11 cellular contexts compared by ENCODE assay signal in genomic region chr2:165815742-165816141, GRCh38. TPM values are rescaled to one million over a fixed set of nuclear protein-coding genes. Genes with fewer than 3 reads are reported as not detected.
DNase-seq lines count a peak whose midpoint lies in the region; ATAC-seq and TF ChIP-seq lines count a peak whose summit lies in the region.
"Had no signal": no experiment of that assay in that cellular context is flagged by ENCODE, and none has a peak within 500 bp of the region (broad histone marks: within the 10 kb centered on the region; RNA-seq: fewer than 3 reads in every experiment).

No MANE protein-coding gene starts in this region.

- no peak for TF ChIP-seq CTCF in GM23338 (conservative IDR thresholded peaks at IDR 0.05; ENCODE audit: low read depth in 2 of 2)
- TF ChIP-seq CTCF in hepatocyte (IDR thresholded peaks at IDR 0.05; ENCODE audit: poor library complexity), result no peak

- no peak overlapping the region for H3K27ac Mint-ChIP-seq in GM23338
- peak overlapping the region; percentile 90 for H3K27ac Mint-ChIP-seq in memory B cell

- H3K4me2 ChIP-seq in GM23338 (no peak overlapping the region), hepatocyte (no peak overlapping the region)

- H3K36me3 ChIP-seq in GM23338 (ENCODE audit: insufficient read depth), result no peaks in the 10 kb centered on the region
- no peaks in the 10 kb centered on the region for H3K36me3 ChIP-seq in hepatocyte (replicated peaks; ENCODE audit: insufficient read depth, low read depth)

- H3K4me3 Mint-ChIP-seq in GM23338, result no peak overlapping the region
- peak overlapping the region; percentile 56 for H3K4me3 Mint-ChIP-seq in memory B cell

- H3K4me1 ChIP-seq in GM23338 (ENCODE audit: insufficient read depth) (peaks cover 20% of the 10 kb centered on the region), hepatocyte (ENCODE audit: insufficient read depth) (peaks cover 5% of the 10 kb centered on the region)

- no peaks in the 10 kb centered on the region for H3K27me3 ChIP-seq in GM23338 (ENCODE audit: insufficient read depth)
- no peaks in the 10 kb centered on the region for H3K27me3 ChIP-seq in hepatocyte

- H3K27me3 Mint-ChIP-seq in GM23338 (ENCODE audit: insufficient read depth, low read depth, poor library complexity) (no peaks in the 10 kb centered on the region), memory B cell (no peaks in the 10 kb centered on the region)

- H3K4me3 ChIP-seq in GM23338 (no peak overlapping the region), hepatocyte (no peak overlapping the region)

- H3K9me2 ChIP-seq in GM23338 (ENCODE audit: insufficient read depth) (peaks cover 2% of the 10 kb centered on the region; the same call in 1 of the 2 replicates), hepatocyte (replicated peaks; ENCODE audit: insufficient read depth) (no peaks in the 10 kb centered on the region)

- H3K9me3 Mint-ChIP-seq in GM23338 (no peaks in the 10 kb centered on the region), memory B cell (peaks cover 1% of the 10 kb centered on the region)

- H3K79me2 ChIP-seq in GM23338 (replicated peaks; ENCODE audit: insufficient read depth) (no peaks in the 10 kb centered on the region), hepatocyte (no peaks in the 10 kb centered on the region)

- H3F3A ChIP-seq in GM23338 (replicated peaks; ENCODE audit: low read depth), result no peaks in the 10 kb centered on the region

- DNase-seq in GM23338 (ENCODE audit: low spot score), result no peak
- DNase-seq in memory B cell (ENCODE audit: low spot score in 2 of 2), result peak in 1 of 2 donors; percentile 9
- no peak for DNase-seq in GM03348 (ENCODE audit: low spot score)
- no peak for DNase-seq in hepatocyte (ENCODE audit: low spot score)
- DNase-seq: amygdala; effector CD4-positive, alpha-beta T cell; SW 1271; trophoblast cell had no signal

- ATAC-seq in GM19043 (IDR thresholded peaks at IDR 0.05; ENCODE audit: low read depth, unreplicated experiment), result peak; percentile 56
- no peak for ATAC-seq in GM23338
- peak; percentile 67 for ATAC-seq in HG03460 (IDR thresholded peaks at IDR 0.05; ENCODE audit: unreplicated experiment)
- ATAC-seq in memory B cell (ENCODE audit: low read depth), result peak; percentile 82
- ATAC-seq in activated CD4-positive, CD25-positive, alpha-beta regulatory T cell treated with anti-CD3 and anti-CD28 coated beads, Interleukin-2, amount 50 U/mL, for 24 hours, result no peak

- H3K27ac ChIP-seq in GM23338 (ENCODE audit: low read depth), result no peak overlapping the region
- no peak overlapping the region for H3K27ac ChIP-seq in hepatocyte

- H4K20me1 ChIP-seq in GM23338 (replicated peaks; ENCODE audit: insufficient read depth) (no peaks in the 10 kb centered on the region), hepatocyte (ENCODE audit: insufficient read depth, poor library complexity, severe bottlenecking) (no peaks in the 10 kb centered on the region)

- H3K9me3 ChIP-seq in hepatocyte (ENCODE audit: low read depth), result no peaks in the 10 kb centered on the region

- H2AFZ ChIP-seq in GM23338, result peak overlapping the region; percentile 63; the same call in 1 of the 2 replicates
- H2AFZ ChIP-seq in hepatocyte, result no peak overlapping the region

- H3K36me3 Mint-ChIP-seq in GM23338 (ENCODE audit: low read depth), result no peaks in the 10 kb centered on the region
- H3K36me3 Mint-ChIP-seq in memory B cell, result no peaks in the 10 kb centered on the region

- H3K4me1 Mint-ChIP-seq in GM23338, result peaks cover 20% of the 10 kb centered on the region
- H3K4me1 Mint-ChIP-seq in memory B cell, result peaks cover 35% of the 10 kb centered on the region

TF ChIP-seq in GM23338, 12 proteins besides CTCF, POLR2A, EP300 and RAD21 (continues in another document):
- TF ChIP-seq ZNF114 (CRISPR knock-in tag; IDR thresholded peaks at IDR 0.05) (no peak), REST (IDR thresholded peaks at IDR 0.05; ENCODE audit: unreplicated experiment) (no peak), STAT1 (IDR thresholded peaks at IDR 0.05; ENCODE audit: unreplicated experiment) (no peak), POLR2AphosphoS5 (IDR thresholded peaks at IDR 0.05; ENCODE audit: low read depth) (no peak), EZH2phosphoT487 (IDR thresholded peaks at IDR 0.05; ENCODE audit: unreplicated experiment) (no peak), ZNF331 (CRISPR knock-in tag; IDR thresholded peaks at IDR 0.05; ENCODE audit: low read depth) (no peak), NANOG (IDR thresholded peaks at IDR 0.05; ENCODE audit: borderline replicate concordance) (no peak)

RNA-seq across cellular contexts. Expression of gene GALNT3, which starts 21.7 kb away (rescaled TPM):
- 17.1 and 38.1 TPM in 2 replicates for total RNA-seq in GM23338 (2014; rRNA removed; shearing (Covaris generic))
- polyA plus RNA-seq in GM23338 (2016; fragmentation: Nextera tagmentation; extraction: Ambion mirVana), result 16.8 and 20.8 TPM in 2 replicates
- 48.1 and 49.9 TPM in 2 replicates for total RNA-seq in hepatocyte
- polyA plus RNA-seq in hepatocyte, result 15.8 and 21.5 TPM in 2 replicates

Comparison
In these comparisons a context has a peak if more than half of its experiments do, and no peak if none do; other contexts are left out.
1. ATAC-seq: peak in GM19043 (single experiment), HG03460 (single experiment) and memory B cell (single experiment); none in GM23338 (single experiment) and activated CD4-positive, CD25-positive, alpha-beta regulatory T cell treated with anti-CD3 and anti-CD28 coated beads, Interleukin-2, amount 50 U/mL, for 24 hours (0 of 2).